ENCODE assay signal across 10 cellular contexts in genomic region chr2:143150287-143150686, GRCh38. TPM values are rescaled to one million over a fixed set of nuclear protein-coding genes. Genes with fewer than 3 reads are reported as not detected.
DNase-seq lines count a peak whose midpoint lies in the region; ATAC-seq, FAIRE-seq and TF ChIP-seq lines count a peak whose summit lies in the region.
"Had no signal": no experiment of that assay in that cellular context is flagged by ENCODE, and none has a peak within 500 bp of the region (broad histone marks: within the 10 kb centered on the region; RNA-seq: fewer than 3 reads in every experiment).

No MANE protein-coding gene starts in this region.

- peaks cover 47 to 78% of the 10 kb centered on the region in 2 donors for H3K4me1 Mint-ChIP-seq in effector memory CD8-positive, alpha-beta T cell (ENCODE audit: low read depth in 2 of 2)

- H3K27ac ChIP-seq in HL-60 (replicated peaks) (peak overlapping the region; percentile 50), caudate nucleus (ENCODE audit: low read depth, low read length) (no peak overlapping the region)

- peak overlapping the region; percentile 30 to 59 for H3K27ac Mint-ChIP-seq in effector memory CD8-positive, alpha-beta T cell

- no peak for TF ChIP-seq CTCF in HL-60 (IDR thresholded peaks at IDR 0.05; ENCODE audit: insufficient read depth, low read length)

- FAIRE-seq in GM18507 (lab: Jason Lieb, UNC): peak; percentile 92

- H3K4me3 ChIP-seq in HL-60 (replicated peaks; ENCODE audit: insufficient read depth, low read length): no peak overlapping the region

- peaks cover under 1% of the 10 kb centered on the region for H3K36me3 Mint-ChIP-seq in effector memory CD8-positive, alpha-beta T cell (ENCODE audit: insufficient read depth)

- peak overlapping the region; percentile 9 to 40 for H3K4me3 Mint-ChIP-seq in effector memory CD8-positive, alpha-beta T cell

- DNase-seq in GM18507 (ENCODE audit: extremely low spot score, insufficient read length, low read depth): no peak
- peak in 1 of 2 experiments; percentile 49 for DNase-seq in HL-60 (ENCODE audit: low read depth in 1 of 2, low spot score in 1 of 2)
- DNase-seq in effector memory CD8-positive, alpha-beta T cell: no peak
- no peak for DNase-seq in NCI-H1436 (lab: John Stamatoyannopoulos, UW)
- no peak for DNase-seq in caudate nucleus (lab: John Stamatoyannopoulos, UW)
- no peak for DNase-seq in occipital lobe (lab: John Stamatoyannopoulos, UW)
- DNase-seq: NCI-H446 treated with DMSO at 0.1 percent for 48 hours, retina had no signal

- no peaks in the 10 kb centered on the region for H3K27me3 Mint-ChIP-seq in effector memory CD8-positive, alpha-beta T cell

- ATAC-seq in GM21528 (IDR thresholded peaks at IDR 0.05; ENCODE audit: low FRiP score, unreplicated experiment): peak; percentile 67
- peak; percentile 27 for ATAC-seq in effector memory CD8-positive, alpha-beta T cell (replicated peaks)
- ATAC-seq in HG03045 (IDR thresholded peaks at IDR 0.05; ENCODE audit: unreplicated experiment): no peak

- H3K27me3 ChIP-seq in HL-60 (ENCODE audit: insufficient read depth, poor library complexity, severe bottlenecking): no peaks in the 10 kb centered on the region

- no peaks in the 10 kb centered on the region for H3K9me3 Mint-ChIP-seq in effector memory CD8-positive, alpha-beta T cell

RNA-seq across cellular contexts. Expression of gene ARHGAP15, which starts 21.1 kb away (rescaled TPM):
- total RNA-seq in occipital lobe: 14.2 TPM
